ENCODE assay signal across 1 cellular context in genomic region chr12:97595423-97595822, GRCh38.
TF ChIP-seq lines count a peak whose summit lies in the region.

No MANE protein-coding gene starts in this region.

TF ChIP-seq in HepG2, 621 proteins besides CTCF, POLR2A, EP300 and RAD21 (continued from another document and continues in another):
- TF ChIP-seq STAT6 (CRISPR knock-in tag; IDR thresholded peaks at IDR 0.05; ENCODE audit: borderline replicate concordance) (no peak), ZBTB46 (CRISPR knock-in tag; IDR thresholded peaks at IDR 0.05; ENCODE audit: borderline replicate concordance) (no peak), ZNF704 (CRISPR knock-in tag; IDR thresholded peaks at IDR 0.05; ENCODE audit: borderline replicate concordance) (no peak; the same call in 1 of the 2 replicates), HDAC2 (CRISPR knock-in tag; IDR thresholded peaks at IDR 0.05) (0 out of 2 replicates have a peak, but pooled peaks have one; percentile 17), POLR2G (IDR thresholded peaks at IDR 0.05; ENCODE audit: low read depth, low read length) (peak; percentile 38; the same call in 1 of the 2 replicates), PBX3 (CRISPR knock-in tag; IDR thresholded peaks at IDR 0.05; ENCODE audit: borderline replicate concordance) (no peak), NR2F6 (IDR thresholded peaks at IDR 0.05) (peak; percentile 87), NR2F6 (CRISPR knock-in tag; IDR thresholded peaks at IDR 0.05) (peak; percentile 61), HES4 (CRISPR knock-in tag; IDR thresholded peaks at IDR 0.05; ENCODE audit: borderline replicate concordance) (no peak), ATF4 (CRISPR knock-in tag; IDR thresholded peaks at IDR 0.05) (no peak), BCL3 (CRISPR knock-in tag; IDR thresholded peaks at IDR 0.05) (no peak), ZBTB49 (CRISPR knock-in tag; IDR thresholded peaks at IDR 0.05; ENCODE audit: borderline replicate concordance) (no peak), RNF219 (CRISPR knock-in tag; IDR thresholded peaks at IDR 0.05) (0 out of 2 replicates have a peak, but pooled peaks have one; percentile 24), ZFP36 (IDR thresholded peaks at IDR 0.05; ENCODE audit: borderline replicate concordance, low read depth, low read length, partially characterized antibody) (no peak), ZFP91 (CRISPR knock-in tag; IDR thresholded peaks at IDR 0.05; ENCODE audit: borderline replicate concordance) (no peak), AHR (CRISPR knock-in tag; IDR thresholded peaks at IDR 0.05) (no peak), HHEX (CRISPR knock-in tag; IDR thresholded peaks at IDR 0.05) (peak; percentile 55; the same call in 1 of the 2 replicates), SALL1 (CRISPR knock-in tag; IDR thresholded peaks at IDR 0.05) (peak; percentile 44; the same call in 1 of the 2 replicates), ZNF33A (CRISPR knock-in tag; IDR thresholded peaks at IDR 0.05; ENCODE audit: borderline replicate concordance) (no peak), ZFY (CRISPR knock-in tag; IDR thresholded peaks at IDR 0.05) (no peak), GABPA (IDR thresholded peaks at IDR 0.05; ENCODE audit: low read depth, low read length) (no peak), GABPA (CRISPR knock-in tag; IDR thresholded peaks at IDR 0.05; ENCODE audit: low read depth) (peak; percentile 39; the same call in 1 of the 2 replicates), ZNF609 (CRISPR knock-in tag; IDR thresholded peaks at IDR 0.05; ENCODE audit: borderline replicate concordance) (peak; percentile 79; the same call in 1 of the 2 replicates), HNF1A (IDR thresholded peaks at IDR 0.05; ENCODE audit: low read depth) (0 out of 2 replicates have a peak, but pooled peaks have one; percentile 46), HNF1A (CRISPR knock-in tag; IDR thresholded peaks at IDR 0.05; ENCODE audit: borderline replicate concordance) (peak; percentile 17; the same call in 1 of the 2 replicates)
